23 cellular contexts compared by ENCODE assay signal in genomic region chrX:13023526-13024469, GRCh38. TPM values are rescaled to one million over a fixed set of nuclear protein-coding genes. Genes with fewer than 3 reads are reported as not detected.
DNase-seq lines count a peak whose midpoint lies in the region; ATAC-seq and TF ChIP-seq lines count a peak whose summit lies in the region.
"Had no signal": no experiment of that assay in that cellular context is flagged by ENCODE, and none has a peak within 500 bp of the region (broad histone marks: within the 10 kb centered on the region; RNA-seq: fewer than 3 reads in every experiment).

No MANE protein-coding gene starts in this region.

- no peak for DNase-seq in natural killer cell treated with Interleukin-12 subunit alpha and Interleukin-12 subunit beta and Interleukin-15 and Interleukin-18, amount 100 ng/mL, for 72 hours (ENCODE audit: low spot score)
- DNase-seq in natural killer cell = no peak
- DNase-seq in activated naive CD8-positive, alpha-beta T cell treated with anti-CD3 and anti-CD28 coated beads, Interleukin-2, amount 50 U/mL, for 24 hours = no peak
- DNase-seq in mucosa of descending colon = peak in 1 of 3 donors; percentile 42
- DNase-seq in transverse colon = no peak
- DNase-seq in DMS114 treated with DMSO at 0.1 percent for 48 hours (lab: John Stamatoyannopoulos, UW; ENCODE audit: unreplicated experiment) = no peak
- DNase-seq in ACHN = no peak
- DNase-seq: activated gamma-delta T cell, COR-L47, endodermal cell, glutamatergic neuron, GM23248, left lung, NCI-H1417, NCI-H526, right lobe of liver had no signal

- H3K27me3 ChIP-seq in transverse colon = no peaks in the 10 kb centered on the region
- H3K27me3 ChIP-seq: ascending aorta, left lung, right lobe of liver had no signal

- no peaks in the 10 kb centered on the region for H3K9me3 ChIP-seq in mucosa of descending colon
- no peaks in the 10 kb centered on the region for H3K9me3 ChIP-seq in transverse colon
- H3K9me3 ChIP-seq: ascending aorta, left lung, right lobe of liver had no signal

- H3K27ac Mint-ChIP-seq in natural killer cell treated with Interleukin-12 subunit alpha and Interleukin-12 subunit beta and Interleukin-15 and Interleukin-18, amount 100 ng/mL, for 72 hours = peak overlapping the region; percentile 23 to 65
- H3K27ac Mint-ChIP-seq in natural killer cell = no peak overlapping the region
- peak overlapping the region; percentile 56 for H3K27ac Mint-ChIP-seq in activated naive CD8-positive, alpha-beta T cell treated with anti-CD3 and anti-CD28 coated beads, Interleukin-2, amount 50 U/mL, for 24 hours
- H3K27ac Mint-ChIP-seq: endodermal cell; T-helper 2 cell treated with Interferon-gamma antibody and Interleukin-4, amounts not matched to agents 5 μg/mL and 100 μg/mL, for 36 hours; type B pancreatic cell had no signal

- intact Hi-C loops in natural killer cell (cut with micrococcal nuclease) (loop anchor here (10.0 kb wide), 1 partner anchor 61 kb away; no protein-coding TSS in a partner anchor), mucosa of descending colon (cut with DNase I, micrococcal nuclease) (no loop called here), transverse colon (cut with DNase I; ENCODE audit: low total_unique reads) (no loop called here)

- ATAC-seq in natural killer cell treated with Interleukin-12 subunit alpha and Interleukin-12 subunit beta and Interleukin-15 and Interleukin-18, amount 100 ng/mL, for 72 hours = no peak
- no peak for ATAC-seq in natural killer cell
- ATAC-seq in activated naive CD8-positive, alpha-beta T cell treated with anti-CD3 and anti-CD28 coated beads, Interleukin-2, amount 50 U/mL, for 24 hours = peak; percentile 44
- peak; percentile 83 for ATAC-seq in mucosa of descending colon
- ATAC-seq in HG02763 (IDR thresholded peaks at IDR 0.05; ENCODE audit: unreplicated experiment) = no peak
- ATAC-seq: left lung; stimulated activated effector memory CD8-positive, alpha-beta T cell treated with anti-CD3 and anti-CD28 coated beads, Interleukin-12 subunit alpha, Interleukin-12 subunit beta, amount 100 ng/mL, for 72 hours; WTC11 had no signal

- no peak for TF ChIP-seq EP300 in transverse colon (IDR thresholded peaks at IDR 0.05; ENCODE audit: low read depth)

- H3K36me3 ChIP-seq in mucosa of descending colon (ENCODE audit: low read depth) (no peaks in the 10 kb centered on the region), transverse colon (no peaks in the 10 kb centered on the region)
- H3K36me3 ChIP-seq: ascending aorta, left lung, right lobe of liver had no signal

- in situ Hi-C loops in transverse colon (cut with MboI; ENCODE audit: low pct_ligation_motif_present in 1 of 4, low pct_unique_long_range_greater_than_20kb in 1 of 4, low sequenced_read_pairs in 3 of 4) (no loop called here), ACHN (cut with HindIII; ENCODE audit: low pct_ligation_motif_present, low pct_unique_long_range_greater_than_20kb, low sequenced_read_pairs) (no loop called here)

- peaks cover 2% of the 10 kb centered on the region for H3K9me3 Mint-ChIP-seq in natural killer cell treated with Interleukin-12 subunit alpha and Interleukin-12 subunit beta and Interleukin-15 and Interleukin-18, amount 100 ng/mL, for 72 hours
- H3K9me3 Mint-ChIP-seq in natural killer cell = no peaks in the 10 kb centered on the region
- H3K9me3 Mint-ChIP-seq in activated naive CD8-positive, alpha-beta T cell treated with anti-CD3 and anti-CD28 coated beads, Interleukin-2, amount 50 U/mL, for 24 hours = no peaks in the 10 kb centered on the region
- H3K9me3 Mint-ChIP-seq: stimulated activated effector memory CD8-positive, alpha-beta T cell treated with anti-CD3 and anti-CD28 coated beads, Interleukin-12 subunit alpha, Interleukin-12 subunit beta, amount 100 ng/mL, for 72 hours; T-helper 2 cell treated with Interferon-gamma antibody and Interleukin-4, amounts not matched to agents 5 μg/mL and 100 μg/mL, for 36 hours; type B pancreatic cell; WTC11 had no signal

- H3K36me3 Mint-ChIP-seq in natural killer cell treated with Interleukin-12 subunit alpha and Interleukin-12 subunit beta and Interleukin-15 and Interleukin-18, amount 100 ng/mL, for 72 hours = no peaks in the 10 kb centered on the region
- H3K36me3 Mint-ChIP-seq in natural killer cell = no peaks in the 10 kb centered on the region
- H3K36me3 Mint-ChIP-seq in activated naive CD8-positive, alpha-beta T cell treated with anti-CD3 and anti-CD28 coated beads, Interleukin-2, amount 50 U/mL, for 24 hours (ENCODE audit: low read depth) = no peaks in the 10 kb centered on the region
- H3K36me3 Mint-ChIP-seq: stimulated activated effector memory CD8-positive, alpha-beta T cell treated with anti-CD3 and anti-CD28 coated beads, Interleukin-12 subunit alpha, Interleukin-12 subunit beta, amount 100 ng/mL, for 72 hours; type B pancreatic cell; WTC11 had no signal

- H3K27me3 Mint-ChIP-seq in natural killer cell treated with Interleukin-12 subunit alpha and Interleukin-12 subunit beta and Interleukin-15 and Interleukin-18, amount 100 ng/mL, for 72 hours = peaks cover 0 to 18% of the 10 kb centered on the region in 2 donors
- H3K27me3 Mint-ChIP-seq in natural killer cell (ENCODE audit: low read depth in 2 of 2) = peaks cover 0 to 18% of the 10 kb centered on the region in 2 donors
- no peaks in the 10 kb centered on the region for H3K27me3 Mint-ChIP-seq in activated naive CD8-positive, alpha-beta T cell treated with anti-CD3 and anti-CD28 coated beads, Interleukin-2, amount 50 U/mL, for 24 hours
- H3K27me3 Mint-ChIP-seq: type B pancreatic cell had no signal

- WGBS in transverse colon (ENCODE audit: low coverage in 1 of 2), 2 donors = 62% methylated on average over 7 of the region's 7 CpGs; no CpG with 5 or more reads in 1 of the 2 donors

- H3K27ac ChIP-seq in transverse colon = peak overlapping the region; percentile 61 to 65 (median 64)
- H3K27ac ChIP-seq: ascending aorta, GM23248, left lung, parathyroid adenoma, right lobe of liver had no signal

- TF ChIP-seq CTCF in natural killer cell (IDR thresholded peaks at IDR 0.05) = no peak
- no peak for TF ChIP-seq CTCF in mucosa of descending colon (IDR thresholded peaks at IDR 0.05)
- no peak for TF ChIP-seq CTCF in transverse colon (IDR thresholded peaks at IDR 0.05)

- peaks cover 6% of the 10 kb centered on the region for H3K4me1 ChIP-seq in mucosa of descending colon (ENCODE audit: low read depth)
- peaks cover 1 to 28% (median 4%) of the 10 kb centered on the region in 4 donors for H3K4me1 ChIP-seq in transverse colon
- H3K4me1 ChIP-seq: ascending aorta, left lung had no signal

- H3K4me3 ChIP-seq in mucosa of descending colon (no peak overlapping the region), transverse colon (no peak overlapping the region)
- H3K4me3 ChIP-seq: ascending aorta, GM23248, left lung, right lobe of liver had no signal

- H3K4me1 Mint-ChIP-seq in natural killer cell treated with Interleukin-12 subunit alpha and Interleukin-12 subunit beta and Interleukin-15 and Interleukin-18, amount 100 ng/mL, for 72 hours (ENCODE audit: low read depth in 2 of 2) = peaks cover 29 to 36% of the 10 kb centered on the region in 2 donors
- peaks cover 29 to 30% of the 10 kb centered on the region in 2 donors for H3K4me1 Mint-ChIP-seq in natural killer cell
- H3K4me1 Mint-ChIP-seq in activated naive CD8-positive, alpha-beta T cell treated with anti-CD3 and anti-CD28 coated beads, Interleukin-2, amount 50 U/mL, for 24 hours = peaks cover 70% of the 10 kb centered on the region

- TF ChIP-seq POLR2A in transverse colon (IDR thresholded peaks at IDR 0.05) = no peak

- H3K4me3 Mint-ChIP-seq in natural killer cell treated with Interleukin-12 subunit alpha and Interleukin-12 subunit beta and Interleukin-15 and Interleukin-18, amount 100 ng/mL, for 72 hours = no peak overlapping the region
- no peak overlapping the region for H3K4me3 Mint-ChIP-seq in natural killer cell
- no peak overlapping the region for H3K4me3 Mint-ChIP-seq in activated naive CD8-positive, alpha-beta T cell treated with anti-CD3 and anti-CD28 coated beads, Interleukin-2, amount 50 U/mL, for 24 hours
- H3K4me3 Mint-ChIP-seq: endodermal cell; stimulated activated effector memory CD8-positive, alpha-beta T cell treated with anti-CD3 and anti-CD28 coated beads, Interleukin-12 subunit alpha, Interleukin-12 subunit beta, amount 100 ng/mL, for 72 hours; T-helper 2 cell treated with Interferon-gamma antibody and Interleukin-4, amounts not matched to agents 5 μg/mL and 100 μg/mL, for 36 hours; type B pancreatic cell; WTC11 had no signal

RNA-seq across cellular contexts. Expression of gene FAM9C, which starts 20.6 kb away (rescaled TPM):
- total RNA-seq in natural killer cell treated with Interleukin-12 subunit alpha and Interleukin-12 subunit beta and Interleukin-15 and Interleukin-18, amount 100 ng/mL, for 72 hours = not detected
- total RNA-seq in natural killer cell (not detected), mucosa of descending colon (under 1 TPM in 1 of 3 donors, not detected in 2; 0.13 TPM), transverse colon (under 1 TPM in 2 of 4 donors, not detected in 2; 0.14 to 0.64 TPM)
- total RNA-seq: ascending aorta, endodermal cell, GM23248, left lung, right lobe of liver had no signal

RNA-seq across cellular contexts. Expression of gene TMSB4X, which starts 48.9 kb away (rescaled TPM):
- total RNA-seq in natural killer cell treated with Interleukin-12 subunit alpha and Interleukin-12 subunit beta and Interleukin-15 and Interleukin-18, amount 100 ng/mL, for 72 hours = 1,000 to 10,000 TPM; 2,674 to 5,601 TPM
- total RNA-seq in natural killer cell = 1,000 to 10,000 TPM; 5,049 to 6,005 (median 5,892) TPM
- 1,000 to 10,000 TPM; 2,288 to 5,392 (median 5,014) TPM for total RNA-seq in mucosa of descending colon
- total RNA-seq in transverse colon = 1,000 to 10,000 TPM in 3 of 4 donors, 100 to 1,000 TPM in 1; 680 to 4,578 (median 2,996) TPM

Comparison
In these comparisons a context has a peak if more than half of its experiments do, and no peak if none do; other contexts are left out.
1. H3K27ac Mint-ChIP-seq: peak in natural killer cell treated with Interleukin-12 subunit alpha and Interleukin-12 subunit beta and Interleukin-15 and Interleukin-18, amount 100 ng/mL, for 72 hours (2 of 2) and activated naive CD8-positive, alpha-beta T cell treated with anti-CD3 and anti-CD28 coated beads, Interleukin-2, amount 50 U/mL, for 24 hours (single experiment); none in natural killer cell (0 of 2).
2. ATAC-seq: peak in activated naive CD8-positive, alpha-beta T cell treated with anti-CD3 and anti-CD28 coated beads, Interleukin-2, amount 50 U/mL, for 24 hours (single experiment) and mucosa of descending colon (single experiment); none in natural killer cell treated with Interleukin-12 subunit alpha and Interleukin-12 subunit beta and Interleukin-15 and Interleukin-18, amount 100 ng/mL, for 72 hours (0 of 2), natural killer cell (0 of 3) and HG02763 (single experiment).